ENCODE assay signal across 9 cellular contexts in genomic region chr1:234971586-234972297, GRCh38.
DNase-seq lines count a peak whose midpoint lies in the region; ATAC-seq and TF ChIP-seq lines count a peak whose summit lies in the region.
"Had no signal": no experiment of that assay in that cellular context is flagged by ENCODE, and none has a peak within 500 bp of the region (broad histone marks: within the 10 kb centered on the region; RNA-seq: fewer than 3 reads in every experiment).

No MANE protein-coding gene starts in this region.

- ATAC-seq in HG02678 (IDR thresholded peaks at IDR 0.05; ENCODE audit: unreplicated experiment) (peak; percentile 40), body of pancreas (no peak), GM21825 (IDR thresholded peaks at IDR 0.05; ENCODE audit: unreplicated experiment) (no peak)
- ATAC-seq in natural killer cell treated with Interleukin-12 subunit alpha and Interleukin-12 subunit beta and Interleukin-15 and Interleukin-18, amount 100 ng/mL, for 72 hours, result peak in 1 of 2 donors; percentile 21

- no peak for TF ChIP-seq POLR2A in body of pancreas (IDR thresholded peaks at IDR 0.05)

- 36 to 44% methylated on average over 9 of the region's 9 CpGs for WGBS in body of pancreas, 2 donors

- peak overlapping the region; percentile 61 for H3K4me3 Mint-ChIP-seq in natural killer cell treated with Interleukin-12 subunit alpha and Interleukin-12 subunit beta and Interleukin-15 and Interleukin-18, amount 100 ng/mL, for 72 hours

- DNase-seq in body of pancreas (no peak), occipital lobe (lab: John Stamatoyannopoulos, UW) (no peak), NCI-H345 (lab: John Stamatoyannopoulos, UW) (no peak), SK-N-DZ (ENCODE audit: low spot score) (no peak)
- no peak for DNase-seq in natural killer cell treated with Interleukin-12 subunit alpha and Interleukin-12 subunit beta and Interleukin-15 and Interleukin-18, amount 100 ng/mL, for 72 hours (ENCODE audit: low spot score)
- DNase-seq: GF-D8 had no signal

- no peaks in the 10 kb centered on the region for H3K27me3 Mint-ChIP-seq in natural killer cell treated with Interleukin-12 subunit alpha and Interleukin-12 subunit beta and Interleukin-15 and Interleukin-18, amount 100 ng/mL, for 72 hours

- H3K27me3 ChIP-seq in BLaER1 treated with 17β-estradiol and CSF1 and Interleukin-3, amounts not matched to agents 10 nM and 100 nM, result no peaks in the 10 kb centered on the region
- H3K27me3 ChIP-seq in body of pancreas, result no peaks in the 10 kb centered on the region

- H3K9me3 ChIP-seq in BLaER1 treated with 17β-estradiol and CSF1 and Interleukin-3, amounts not matched to agents 10 nM and 100 nM (replicated peaks in 1 of 11), result peaks cover 0 to 4% (median 0%) of the 10 kb centered on the region in 11 experiments; a peak in 5 of 22 replicates
- H3K9me3 ChIP-seq in body of pancreas, result no peaks in the 10 kb centered on the region

- no peaks in the 10 kb centered on the region for H4K20me1 ChIP-seq in BLaER1 treated with 17β-estradiol and CSF1 and Interleukin-3, amounts not matched to agents 10 nM and 100 nM

- H3K9ac ChIP-seq in BLaER1 treated with 17β-estradiol and CSF1 and Interleukin-3, amounts not matched to agents 10 nM and 100 nM, result peak overlapping the region; percentile 51 to 73 (median 69); a peak in 18 of 22 replicates

- no peak for TF ChIP-seq CTCF in body of pancreas (IDR thresholded peaks at IDR 0.05)

- H3K4me1 ChIP-seq in BLaER1 treated with 17β-estradiol and CSF1 and Interleukin-3, amounts not matched to agents 10 nM and 100 nM, result peaks cover 84 to 100% (median 93%) of the 10 kb centered on the region in 10 experiments
- peaks cover 43% of the 10 kb centered on the region for H3K4me1 ChIP-seq in body of pancreas

- H3K36me3 ChIP-seq in BLaER1 treated with 17β-estradiol and CSF1 and Interleukin-3, amounts not matched to agents 10 nM and 100 nM, result peaks cover 0 to 21% (median 0%) of the 10 kb centered on the region in 11 experiments; a peak in 4 of 22 replicates
- no peaks in the 10 kb centered on the region for H3K36me3 ChIP-seq in body of pancreas (replicated peaks in 1 of 2; ENCODE audit: insufficient read depth in 1 of 2, low read depth in 2 of 2)

- peak overlapping the region; percentile 61 to 97 (median 85) for H3K4me2 ChIP-seq in BLaER1 treated with 17β-estradiol and CSF1 and Interleukin-3, amounts not matched to agents 10 nM and 100 nM

- peak overlapping the region; percentile 93 to 98 for H3K27ac Mint-ChIP-seq in natural killer cell treated with Interleukin-12 subunit alpha and Interleukin-12 subunit beta and Interleukin-15 and Interleukin-18, amount 100 ng/mL, for 72 hours

- H3K9me3 Mint-ChIP-seq in natural killer cell treated with Interleukin-12 subunit alpha and Interleukin-12 subunit beta and Interleukin-15 and Interleukin-18, amount 100 ng/mL, for 72 hours, result peaks cover 3% of the 10 kb centered on the region

- peaks cover 71 to 72% of the 10 kb centered on the region in 2 donors for H3K4me1 Mint-ChIP-seq in natural killer cell treated with Interleukin-12 subunit alpha and Interleukin-12 subunit beta and Interleukin-15 and Interleukin-18, amount 100 ng/mL, for 72 hours (ENCODE audit: low read depth in 2 of 2)

- intact Hi-C loops in body of pancreas (cut with DNase I), result no loop called here

- peaks cover 10% of the 10 kb centered on the region for H3K36me3 Mint-ChIP-seq in natural killer cell treated with Interleukin-12 subunit alpha and Interleukin-12 subunit beta and Interleukin-15 and Interleukin-18, amount 100 ng/mL, for 72 hours

- H3K4me3 ChIP-seq in BLaER1 treated with 17β-estradiol and CSF1 and Interleukin-3, amounts not matched to agents 10 nM and 100 nM, result no peak overlapping the region
- H3K4me3 ChIP-seq in body of pancreas, result no peak overlapping the region

- peak overlapping the region; percentile 55 to 100 (median 97); a peak in 21 of 22 replicates for H3K27ac ChIP-seq in BLaER1 treated with 17β-estradiol and CSF1 and Interleukin-3, amounts not matched to agents 10 nM and 100 nM
- H3K27ac ChIP-seq in body of pancreas, result peak overlapping the region; percentile 90 to 96 (median 92)
